In the genomic region with DNA sequence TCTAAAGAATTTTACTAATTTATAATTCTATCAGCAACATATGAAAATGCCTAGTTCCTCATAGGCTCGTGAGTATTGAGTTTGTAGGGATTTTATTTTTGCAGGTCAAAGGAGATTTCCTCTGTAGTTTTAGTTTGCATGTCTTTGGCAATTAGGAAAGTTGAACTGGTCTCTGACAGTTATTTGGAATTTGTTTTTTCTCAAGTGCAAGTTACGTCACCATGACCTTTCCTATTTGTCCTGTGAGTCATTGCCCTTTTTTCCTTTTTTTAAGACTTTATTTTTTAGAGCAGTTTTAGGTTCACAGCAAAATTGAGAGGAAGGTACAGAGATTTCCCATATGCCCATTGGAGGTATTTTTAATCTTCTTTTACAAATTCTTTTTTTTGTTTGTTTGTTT, we compare ENCODE assay signal across 13 cellular contexts. TPM values are rescaled to one million over a fixed set of nuclear protein-coding genes. Genes with fewer than 3 reads are reported as not detected.
A peak's percentile ranks its signal among the peaks of the same experiment; 100 is the strongest.
DNase-seq lines count a peak whose midpoint lies in the region; ATAC-seq and TF ChIP-seq lines count a peak whose summit lies in the region.
"Had no signal": no experiment of that assay in that cellular context is flagged by ENCODE, and none has a peak within 500 bp of the region (broad histone marks: within the 10 kb centered on the region; RNA-seq: fewer than 3 reads in every experiment).

No MANE protein-coding gene starts in this region.

- H3K27me3 Mint-ChIP-seq in MCF 10A (ENCODE audit: insufficient read depth, unreplicated experiment), result no peaks in the 10 kb centered on the region
- H3K27me3 Mint-ChIP-seq in T-helper 17 cell, result no peaks in the 10 kb centered on the region
- H3K27me3 Mint-ChIP-seq: activated B cell treated with CpG ODN at 0.5 μM for 24 hours had no signal

- TF ChIP-seq EP300 in upper lobe of left lung (IDR thresholded peaks at IDR 0.05), result no peak

- CTCF ChIA-PET in MCF 10A (lab: Yijun Ruan, JAX), result no interaction called here

- no TSS peak for BruUV-seq in MCF 10A (replicated peaks; lab: Mats Ljungman, UMichigan)

- ATAC-seq in right lobe of liver (peak; percentile 56 to 80 (median 72)), upper lobe of left lung (ENCODE audit: low FRiP score in 2 of 2) (no peak), T-helper 17 cell (no peak)
- ATAC-seq: Panc1 had no signal

- no peaks in the 10 kb centered on the region for H3K9me3 Mint-ChIP-seq in MCF 10A (ENCODE audit: unreplicated experiment)
- H3K9me3 Mint-ChIP-seq: activated B cell treated with CpG ODN at 0.5 μM for 24 hours had no signal

- no peaks in the 10 kb centered on the region for H3K36me3 ChIP-seq in breast epithelium
- no peaks in the 10 kb centered on the region for H3K36me3 ChIP-seq in right lobe of liver
- H3K36me3 ChIP-seq in upper lobe of left lung, result no peaks in the 10 kb centered on the region
- H3K36me3 ChIP-seq: cardiac muscle cell had no signal

- POLR2A ChIA-PET in MCF 10A (lab: Yijun Ruan, JAX), result interaction anchor here (0.6 to 0.9 kb wide), 3 partner anchors 13 to 16 kb away, joined by 3 read pairs; no protein-coding TSS in a partner anchor

- 5% methylated on average over 2 of the region's 2 CpGs for WGBS in right lobe of liver (ENCODE audit: insufficient coverage, low coverage, low lambda C conversion rate, missing lambda C conversion rate)
- 40 to 44% methylated on average over 2 of the region's 2 CpGs for WGBS in upper lobe of left lung, 2 donors

- H3K4me1 ChIP-seq in breast epithelium (no peaks in the 10 kb centered on the region), right lobe of liver (peaks cover 0 to 17% (median 4%) of the 10 kb centered on the region in 4 donors), upper lobe of left lung (peaks cover 0 to 13% (median 6%) of the 10 kb centered on the region in 4 donors)

- H3K27me3 ChIP-seq in breast epithelium, result no peaks in the 10 kb centered on the region
- H3K27me3 ChIP-seq in right lobe of liver, result no peaks in the 10 kb centered on the region
- H3K27me3 ChIP-seq in upper lobe of left lung, result no peaks in the 10 kb centered on the region
- H3K27me3 ChIP-seq: cardiac muscle cell had no signal

- no peak overlapping the region for H3K4me3 ChIP-seq in breast epithelium
- no peak overlapping the region for H3K4me3 ChIP-seq in choroid plexus epithelial cell (ENCODE audit: low read depth, low read length)
- H3K4me3 ChIP-seq in right lobe of liver, result no peak overlapping the region
- H3K4me3 ChIP-seq in upper lobe of left lung, result no peak overlapping the region
- H3K4me3 ChIP-seq: cardiac muscle cell had no signal

- intact Hi-C loops in MCF 10A (cut with micrococcal nuclease) (no loop called here), breast epithelium (cut with DNase I; ENCODE audit: low total_unique reads) (no loop called here), right lobe of liver (cut with DNase I) (no loop called here)

- TF ChIP-seq CTCF in MCF 10A (IDR thresholded peaks at IDR 0.05; ENCODE audit: unreplicated experiment), result no peak
- TF ChIP-seq CTCF in breast epithelium (IDR thresholded peaks at IDR 0.05), result no peak
- TF ChIP-seq CTCF in choroid plexus epithelial cell (conservative IDR thresholded peaks at IDR 0.05; ENCODE audit: low read depth, low read length), result no peak
- no peak for TF ChIP-seq CTCF in right lobe of liver (IDR thresholded peaks at IDR 0.05)
- TF ChIP-seq CTCF in upper lobe of left lung (IDR thresholded peaks at IDR 0.05), result no peak

- H3K27ac ChIP-seq in breast epithelium (peak overlapping the region in 1 of 2 donors; percentile 77), right lobe of liver (peak overlapping the region; percentile 49 to 84 (median 63)), upper lobe of left lung (peak overlapping the region in 3 of 4 donors; percentile 48 to 65 (median 53))
- H3K27ac ChIP-seq: cardiac muscle cell had no signal

- H3K4me1 Mint-ChIP-seq in MCF 10A (ENCODE audit: insufficient read depth, unreplicated experiment) (peaks cover 5% of the 10 kb centered on the region), T-helper 17 cell (peaks cover 19% of the 10 kb centered on the region)

- DNase-seq in MCF 10A (ENCODE audit: unreplicated experiment), result peak; percentile 61
- no peak for DNase-seq in breast epithelium (ENCODE audit: low spot score in 2 of 2)
- DNase-seq in choroid plexus epithelial cell (ENCODE audit: low read depth), result peak; percentile 89
- DNase-seq in right lobe of liver, result no peak
- no peak for DNase-seq in upper lobe of left lung
- no peak for DNase-seq in SHP77 (lab: John Stamatoyannopoulos, UW)
- DNase-seq in T-helper 17 cell, result no peak
- DNase-seq in T-helper 2 cell, result no peak
- DNase-seq: activated B cell treated with CpG ODN at 0.5 μM for 24 hours; activated T-cell treated with anti-CD3 and anti-CD28 coated beads, Interleukin-2, amount 50 U/mL, for 48 hours; NCI-H2081 treated with DMSO at 0.1 percent for 48 hours had no signal

- H3K9me3 ChIP-seq in breast epithelium (no peaks in the 10 kb centered on the region), right lobe of liver (no peaks in the 10 kb centered on the region), upper lobe of left lung (no peaks in the 10 kb centered on the region), T-helper 17 cell (ENCODE audit: control insufficient read depth, low read length, poor library complexity, severe bottlenecking) (no peaks in the 10 kb centered on the region)

- no peaks in the 10 kb centered on the region for H3K36me3 Mint-ChIP-seq in MCF 10A (ENCODE audit: insufficient read depth, unreplicated experiment)
- H3K36me3 Mint-ChIP-seq in T-helper 17 cell (ENCODE audit: low read depth), result no peaks in the 10 kb centered on the region

- H3K4me3 Mint-ChIP-seq in MCF 10A (ENCODE audit: unreplicated experiment) (no peak overlapping the region), T-helper 17 cell (no peak overlapping the region)
- H3K4me3 Mint-ChIP-seq: activated B cell treated with CpG ODN at 0.5 μM for 24 hours had no signal

- TF ChIP-seq POLR2A in breast epithelium (IDR thresholded peaks at IDR 0.05) (no peak), right lobe of liver (IDR thresholded peaks at IDR 0.05) (no peak), upper lobe of left lung (IDR thresholded peaks at IDR 0.05) (no peak)

- H3K27ac Mint-ChIP-seq in MCF 10A (ENCODE audit: low read depth, unreplicated experiment) (peak overlapping the region; percentile 50), T-helper 17 cell (no peak overlapping the region)
- H3K27ac Mint-ChIP-seq: activated B cell treated with CpG ODN at 0.5 μM for 24 hours had no signal

RNA-seq across cellular contexts. Expression of a gene that starts 29.0 kb away (rescaled TPM):
- total RNA-seq in MCF 10A (2022) (4.3 and 11.2 TPM in 2 replicates), breast epithelium (10 to 100 TPM in 1 of 3 donors, 1 to 10 TPM in 1, not detected in 1; 8.2 to 25.9 TPM), right lobe of liver (10 to 100 TPM; 10.1 to 75.2 (median 37.5) TPM), upper lobe of left lung (10 to 100 TPM in 3 of 6 donors, 1 to 10 TPM in 3; 3.4 to 14.4 (median 9.9) TPM), T-helper 17 cell (1 to 10 TPM in 1 of 2 donors, not detected in 1; 1.6 TPM)

Comparison
In these comparisons a context has a peak if more than half of its experiments do, and no peak if none do; other contexts are left out.
1. DNase-seq: peak in MCF 10A (single experiment) and choroid plexus epithelial cell (single experiment); none in breast epithelium (0 of 2), right lobe of liver (0 of 3), upper lobe of left lung (0 of 2), SHP77 (0 of 2), T-helper 17 cell (0 of 3) and T-helper 2 cell (0 of 5).
2. ATAC-seq: peak in right lobe of liver (4 of 4); none in upper lobe of left lung (0 of 2) and T-helper 17 cell (single experiment).